In genomic region chr1:200302893-200303250, GRCh38 we compare ENCODE assay signal across 8 cellular contexts.
DNase-seq lines count a peak whose midpoint lies in the region; ATAC-seq, FAIRE-seq and TF ChIP-seq lines count a peak whose summit lies in the region.

No MANE protein-coding gene starts in this region.

- peak overlapping the region; percentile 85 for H3K4me2 ChIP-seq in astrocyte (ENCODE audit: low read length)

- H3K4me3 Mint-ChIP-seq in astrocyte (ENCODE audit: unreplicated experiment) (peak overlapping the region; percentile 82), immature natural killer cell (peak overlapping the region; percentile 90 to 94 (median 94))
- H3K4me3 Mint-ChIP-seq in stimulated activated effector memory CD8-positive, alpha-beta T cell treated with anti-CD3 and anti-CD28 coated beads, Interleukin-12 subunit alpha, Interleukin-12 subunit beta, amount 100 ng/mL, for 72 hours, result peak overlapping the region; percentile 72

- no peak overlapping the region for H3K27ac ChIP-seq in astrocyte (ENCODE audit: low read depth, low read length)

- H3K4me1 ChIP-seq in astrocyte (ENCODE audit: insufficient read depth, low read length), result no peaks in the 10 kb centered on the region

- H3K4me3 ChIP-seq in astrocyte (ENCODE audit: insufficient read depth, low read depth, low read length), result peak overlapping the region; percentile 74

- H3K27ac Mint-ChIP-seq in astrocyte (ENCODE audit: unreplicated experiment) (no peak overlapping the region), immature natural killer cell (peak overlapping the region; percentile 19 to 78 (median 71))
- no peak overlapping the region for H3K27ac Mint-ChIP-seq in stimulated activated effector memory CD8-positive, alpha-beta T cell treated with anti-CD3 and anti-CD28 coated beads, Interleukin-12 subunit alpha, Interleukin-12 subunit beta, amount 100 ng/mL, for 72 hours

- H4K20me1 ChIP-seq in astrocyte (ENCODE audit: insufficient read depth, low read length), result no peaks in the 10 kb centered on the region

- no peaks in the 10 kb centered on the region for H3K79me2 ChIP-seq in astrocyte (ENCODE audit: insufficient read depth, low read length)

- peak overlapping the region; percentile 74 for H3K9ac ChIP-seq in astrocyte (ENCODE audit: low read length)

- DNase-seq in Ammon's horn (ENCODE audit: low spot score) (peak; percentile 81), astrocyte (ENCODE audit: low read depth) (no peak), immature natural killer cell (no peak), iPS-NIHi11 (ENCODE audit: low spot score) (no peak), ecto neural progenitor cell (ENCODE audit: low spot score) (no peak), SKM-1 treated with dmso at 0.1 percent for 144 hours (lab: John Stamatoyannopoulos, UW; ENCODE audit: unreplicated experiment) (no peak)
- no peak for DNase-seq in stimulated activated effector memory CD8-positive, alpha-beta T cell treated with anti-CD3 and anti-CD28 coated beads, Interleukin-12 subunit alpha, Interleukin-12 subunit beta, amount 100 ng/mL, for 72 hours (ENCODE audit: low spot score in 2 of 2)

- peak overlapping the region; percentile 78 for H2AFZ ChIP-seq in astrocyte (ENCODE audit: low read depth, low read length)

- H3K36me3 Mint-ChIP-seq in astrocyte (ENCODE audit: low read depth, unreplicated experiment), result no peaks in the 10 kb centered on the region
- H3K36me3 Mint-ChIP-seq in immature natural killer cell, result no peaks in the 10 kb centered on the region
- H3K36me3 Mint-ChIP-seq in stimulated activated effector memory CD8-positive, alpha-beta T cell treated with anti-CD3 and anti-CD28 coated beads, Interleukin-12 subunit alpha, Interleukin-12 subunit beta, amount 100 ng/mL, for 72 hours, result no peaks in the 10 kb centered on the region

- no peaks in the 10 kb centered on the region for H3K36me3 ChIP-seq in astrocyte (ENCODE audit: insufficient read depth, low read length)

- ATAC-seq in HG02623 (IDR thresholded peaks at IDR 0.05; ENCODE audit: unreplicated experiment), result peak; percentile 3
- ATAC-seq in stimulated activated effector memory CD8-positive, alpha-beta T cell treated with anti-CD3 and anti-CD28 coated beads, Interleukin-12 subunit alpha, Interleukin-12 subunit beta, amount 100 ng/mL, for 72 hours, result no peak

- H3K4me1 Mint-ChIP-seq in astrocyte (ENCODE audit: low read depth, unreplicated experiment) (no peaks in the 10 kb centered on the region), immature natural killer cell (peaks cover 13 to 25% of the 10 kb centered on the region in 2 donors)
- peaks cover 12% of the 10 kb centered on the region for H3K4me1 Mint-ChIP-seq in stimulated activated effector memory CD8-positive, alpha-beta T cell treated with anti-CD3 and anti-CD28 coated beads, Interleukin-12 subunit alpha, Interleukin-12 subunit beta, amount 100 ng/mL, for 72 hours

- H3K27me3 Mint-ChIP-seq in astrocyte (ENCODE audit: low read depth, unreplicated experiment), result peaks cover 31% of the 10 kb centered on the region
- peaks cover 0 to 10% (median 4%) of the 10 kb centered on the region in 3 donors for H3K27me3 Mint-ChIP-seq in immature natural killer cell (ENCODE audit: low read depth in 3 of 3)

- H3K27me3 ChIP-seq in astrocyte (ENCODE audit: insufficient read depth, low read length), result peaks cover 2% of the 10 kb centered on the region

- TF ChIP-seq CTCF in astrocyte (IDR thresholded peaks at IDR 0.05; ENCODE audit: insufficient read depth, low read depth, low read length), result no peak

- FAIRE-seq in astrocyte (lab: Jason Lieb, UNC), result no peak

- no peaks in the 10 kb centered on the region for H3K9me3 ChIP-seq in astrocyte (ENCODE audit: insufficient read depth, low read depth, low read length)

- no peaks in the 10 kb centered on the region for H3K9me3 Mint-ChIP-seq in astrocyte (ENCODE audit: unreplicated experiment)
- H3K9me3 Mint-ChIP-seq in immature natural killer cell, result no peaks in the 10 kb centered on the region
- no peaks in the 10 kb centered on the region for H3K9me3 Mint-ChIP-seq in stimulated activated effector memory CD8-positive, alpha-beta T cell treated with anti-CD3 and anti-CD28 coated beads, Interleukin-12 subunit alpha, Interleukin-12 subunit beta, amount 100 ng/mL, for 72 hours

Comparison
In these comparisons a context has a peak if more than half of its experiments do, and no peak if none do; other contexts are left out.
1. H3K27ac Mint-ChIP-seq: peak in immature natural killer cell (6 of 6); none in astrocyte (single experiment) and stimulated activated effector memory CD8-positive, alpha-beta T cell treated with anti-CD3 and anti-CD28 coated beads, Interleukin-12 subunit alpha, Interleukin-12 subunit beta, amount 100 ng/mL, for 72 hours (single experiment).
2. Peak in every context shown above with its lines, with median percentiles within 50 percentile points of each other: H3K4me3 Mint-ChIP-seq.